In genomic region chr13:40777957-40778235, GRCh38 we compare ENCODE assay signal across 10 cellular contexts. TPM values are rescaled to one million over a fixed set of nuclear protein-coding genes. Genes with fewer than 3 reads are reported as not detected.
DNase-seq lines count a peak whose midpoint lies in the region; ATAC-seq lines count a peak whose summit lies in the region.
"Had no signal": no experiment of that assay in that cellular context is flagged by ENCODE, and none has a peak within 500 bp of the region (broad histone marks: within the 10 kb centered on the region; RNA-seq: fewer than 3 reads in every experiment).

No MANE protein-coding gene starts in this region.

- CTCF ChIA-PET in CD8-positive, alpha-beta memory T cell (lab: Charles Lee): interaction anchor here (0.8 to 2.6 kb wide), 18 partner anchors 9 to 1100 kb away, joined by 3 to 21 read pairs (median 6); partner anchors contain the start of genes SLC25A15 and WBP4

- H3K4me1 Mint-ChIP-seq in CD8-positive, alpha-beta memory T cell: peaks cover 19 to 27% (median 27%) of the 10 kb centered on the region in 3 donors
- H3K4me1 Mint-ChIP-seq in natural killer cell treated with Interleukin-12 subunit alpha and Interleukin-12 subunit beta and Interleukin-15 and Interleukin-18, amount 100 ng/mL, for 72 hours (ENCODE audit: low read depth in 2 of 2): peaks cover 21 to 31% of the 10 kb centered on the region in 2 donors

- H3K27me3 ChIP-seq in CD8-positive, alpha-beta memory T cell (ENCODE audit: insufficient read depth, low read length, poor library complexity, severe bottlenecking): no peaks in the 10 kb centered on the region
- no peaks in the 10 kb centered on the region for H3K27me3 ChIP-seq in H7 (ENCODE audit: control insufficient read depth, insufficient read depth, low read length)

- H3K9me3 ChIP-seq in CD8-positive, alpha-beta memory T cell (ENCODE audit: low read length): no peaks in the 10 kb centered on the region
- H3K9me3 ChIP-seq in KOPT-K1 (ENCODE audit: insufficient read depth, low read length, poor library complexity, severe bottlenecking): no peaks in the 10 kb centered on the region

- H3K4me1 ChIP-seq in CD8-positive, alpha-beta memory T cell (ENCODE audit: insufficient read depth, low read length): peaks cover 23% of the 10 kb centered on the region

- peak overlapping the region; percentile 4 to 86 (median 76) for H3K4me3 Mint-ChIP-seq in CD8-positive, alpha-beta memory T cell
- peak overlapping the region; percentile 83 for H3K4me3 Mint-ChIP-seq in natural killer cell treated with Interleukin-12 subunit alpha and Interleukin-12 subunit beta and Interleukin-15 and Interleukin-18, amount 100 ng/mL, for 72 hours

- POLR2A ChIA-PET in CD8-positive, alpha-beta memory T cell (lab: Charles Lee): interaction anchor here (1.5 to 3.1 kb wide), 2 partner anchors 11 to 143 kb away, joined by 5 to 10 read pairs; partner anchors contain the start of gene SLC25A15

- no peaks in the 10 kb centered on the region for H3K9me3 Mint-ChIP-seq in CD8-positive, alpha-beta memory T cell
- H3K9me3 Mint-ChIP-seq in natural killer cell treated with Interleukin-12 subunit alpha and Interleukin-12 subunit beta and Interleukin-15 and Interleukin-18, amount 100 ng/mL, for 72 hours: no peaks in the 10 kb centered on the region

- no peaks in the 10 kb centered on the region for H3K36me3 ChIP-seq in CD8-positive, alpha-beta memory T cell (ENCODE audit: insufficient read depth, low read length)
- H3K36me3 ChIP-seq in KOPT-K1 (ENCODE audit: insufficient read depth, low read length) (no peaks in the 10 kb centered on the region), H7 (replicated peaks; ENCODE audit: control insufficient read depth, insufficient read depth, low read length) (no peaks in the 10 kb centered on the region)

- peak overlapping the region; percentile 1 for H3K27ac ChIP-seq in CD8-positive, alpha-beta memory T cell (ENCODE audit: low read depth, low read length)
- H3K27ac ChIP-seq in KOPT-K1 (ENCODE audit: low read depth, low read length, poor library complexity, severe bottlenecking): peak overlapping the region; percentile 67

- H3K27me3 Mint-ChIP-seq in CD8-positive, alpha-beta memory T cell: no peaks in the 10 kb centered on the region
- no peaks in the 10 kb centered on the region for H3K27me3 Mint-ChIP-seq in natural killer cell treated with Interleukin-12 subunit alpha and Interleukin-12 subunit beta and Interleukin-15 and Interleukin-18, amount 100 ng/mL, for 72 hours

- H3K36me3 Mint-ChIP-seq in CD8-positive, alpha-beta memory T cell: no peaks in the 10 kb centered on the region
- H3K36me3 Mint-ChIP-seq in natural killer cell treated with Interleukin-12 subunit alpha and Interleukin-12 subunit beta and Interleukin-15 and Interleukin-18, amount 100 ng/mL, for 72 hours: no peaks in the 10 kb centered on the region

- peak overlapping the region; percentile 16 for H3K4me3 ChIP-seq in CD8-positive, alpha-beta memory T cell (ENCODE audit: low read length)
- no peak overlapping the region for H3K4me3 ChIP-seq in H7 (ENCODE audit: insufficient read depth, low read depth, low read length)

- no peak for ATAC-seq in natural killer cell treated with Interleukin-12 subunit alpha and Interleukin-12 subunit beta and Interleukin-15 and Interleukin-18, amount 100 ng/mL, for 72 hours
- ATAC-seq in HG02970 (IDR thresholded peaks at IDR 0.05; ENCODE audit: low FRiP score, unreplicated experiment) (no peak), HG02981 (IDR thresholded peaks at IDR 0.05; ENCODE audit: unreplicated experiment) (no peak)

- DNase-seq in CD8-positive, alpha-beta memory T cell: no peak
- DNase-seq in amniotic epithelial cell (ENCODE audit: low read depth): peak; percentile 35
- no peak for DNase-seq in natural killer cell treated with Interleukin-12 subunit alpha and Interleukin-12 subunit beta and Interleukin-15 and Interleukin-18, amount 100 ng/mL, for 72 hours (ENCODE audit: low spot score)
- no peak for DNase-seq in H7
- no peak for DNase-seq in NCI-H2171 (lab: John Stamatoyannopoulos, UW)
- DNase-seq: effector CD8-positive, alpha-beta T cell; T1000 had no signal

- H3K27ac Mint-ChIP-seq in CD8-positive, alpha-beta memory T cell: peak overlapping the region; percentile 91 to 99 (median 96)
- peak overlapping the region; percentile 92 for H3K27ac Mint-ChIP-seq in natural killer cell treated with Interleukin-12 subunit alpha and Interleukin-12 subunit beta and Interleukin-15 and Interleukin-18, amount 100 ng/mL, for 72 hours

RNA-seq across cellular contexts. Expression of gene MRPS31, which starts 6.9 kb away (rescaled TPM):
- 10 to 100 TPM; 36.7 to 38.6 TPM for total RNA-seq in CD8-positive, alpha-beta memory T cell
- 44.2 TPM for polyA plus RNA-seq in CD8-positive, alpha-beta memory T cell
- 10 to 100 TPM; 25.2 to 27.4 TPM for total RNA-seq in natural killer cell treated with Interleukin-12 subunit alpha and Interleukin-12 subunit beta and Interleukin-15 and Interleukin-18, amount 100 ng/mL, for 72 hours
- total RNA-seq in H7 (2014; rRNA removed; shearing (Covaris generic)): 27.0 and 38.5 TPM in 2 replicates

RNA-seq across cellular contexts. Expression of gene SLC25A15, which starts 11.5 kb away (rescaled TPM):
- total RNA-seq in CD8-positive, alpha-beta memory T cell: 10 to 100 TPM; 23.9 to 24.3 TPM
- 7.3 TPM for polyA plus RNA-seq in CD8-positive, alpha-beta memory T cell
- total RNA-seq in natural killer cell treated with Interleukin-12 subunit alpha and Interleukin-12 subunit beta and Interleukin-15 and Interleukin-18, amount 100 ng/mL, for 72 hours: 10 to 100 TPM in 1 of 2 donors, 1 to 10 TPM in 1; 6.2 to 15.3 TPM
- total RNA-seq in H7 (2014; rRNA removed; shearing (Covaris generic)): 33.8 and 36.0 TPM in 2 replicates
